1 cellular context compared by ENCODE assay signal in genomic region chr6:15507746-15508145, GRCh38.
TF ChIP-seq lines count a peak whose summit lies in the region.

No MANE protein-coding gene starts in this region.

TF ChIP-seq in GM23338, 12 proteins besides CTCF, POLR2A, EP300 and RAD21 (continued from another document):
- TF ChIP-seq, protein P1, sequence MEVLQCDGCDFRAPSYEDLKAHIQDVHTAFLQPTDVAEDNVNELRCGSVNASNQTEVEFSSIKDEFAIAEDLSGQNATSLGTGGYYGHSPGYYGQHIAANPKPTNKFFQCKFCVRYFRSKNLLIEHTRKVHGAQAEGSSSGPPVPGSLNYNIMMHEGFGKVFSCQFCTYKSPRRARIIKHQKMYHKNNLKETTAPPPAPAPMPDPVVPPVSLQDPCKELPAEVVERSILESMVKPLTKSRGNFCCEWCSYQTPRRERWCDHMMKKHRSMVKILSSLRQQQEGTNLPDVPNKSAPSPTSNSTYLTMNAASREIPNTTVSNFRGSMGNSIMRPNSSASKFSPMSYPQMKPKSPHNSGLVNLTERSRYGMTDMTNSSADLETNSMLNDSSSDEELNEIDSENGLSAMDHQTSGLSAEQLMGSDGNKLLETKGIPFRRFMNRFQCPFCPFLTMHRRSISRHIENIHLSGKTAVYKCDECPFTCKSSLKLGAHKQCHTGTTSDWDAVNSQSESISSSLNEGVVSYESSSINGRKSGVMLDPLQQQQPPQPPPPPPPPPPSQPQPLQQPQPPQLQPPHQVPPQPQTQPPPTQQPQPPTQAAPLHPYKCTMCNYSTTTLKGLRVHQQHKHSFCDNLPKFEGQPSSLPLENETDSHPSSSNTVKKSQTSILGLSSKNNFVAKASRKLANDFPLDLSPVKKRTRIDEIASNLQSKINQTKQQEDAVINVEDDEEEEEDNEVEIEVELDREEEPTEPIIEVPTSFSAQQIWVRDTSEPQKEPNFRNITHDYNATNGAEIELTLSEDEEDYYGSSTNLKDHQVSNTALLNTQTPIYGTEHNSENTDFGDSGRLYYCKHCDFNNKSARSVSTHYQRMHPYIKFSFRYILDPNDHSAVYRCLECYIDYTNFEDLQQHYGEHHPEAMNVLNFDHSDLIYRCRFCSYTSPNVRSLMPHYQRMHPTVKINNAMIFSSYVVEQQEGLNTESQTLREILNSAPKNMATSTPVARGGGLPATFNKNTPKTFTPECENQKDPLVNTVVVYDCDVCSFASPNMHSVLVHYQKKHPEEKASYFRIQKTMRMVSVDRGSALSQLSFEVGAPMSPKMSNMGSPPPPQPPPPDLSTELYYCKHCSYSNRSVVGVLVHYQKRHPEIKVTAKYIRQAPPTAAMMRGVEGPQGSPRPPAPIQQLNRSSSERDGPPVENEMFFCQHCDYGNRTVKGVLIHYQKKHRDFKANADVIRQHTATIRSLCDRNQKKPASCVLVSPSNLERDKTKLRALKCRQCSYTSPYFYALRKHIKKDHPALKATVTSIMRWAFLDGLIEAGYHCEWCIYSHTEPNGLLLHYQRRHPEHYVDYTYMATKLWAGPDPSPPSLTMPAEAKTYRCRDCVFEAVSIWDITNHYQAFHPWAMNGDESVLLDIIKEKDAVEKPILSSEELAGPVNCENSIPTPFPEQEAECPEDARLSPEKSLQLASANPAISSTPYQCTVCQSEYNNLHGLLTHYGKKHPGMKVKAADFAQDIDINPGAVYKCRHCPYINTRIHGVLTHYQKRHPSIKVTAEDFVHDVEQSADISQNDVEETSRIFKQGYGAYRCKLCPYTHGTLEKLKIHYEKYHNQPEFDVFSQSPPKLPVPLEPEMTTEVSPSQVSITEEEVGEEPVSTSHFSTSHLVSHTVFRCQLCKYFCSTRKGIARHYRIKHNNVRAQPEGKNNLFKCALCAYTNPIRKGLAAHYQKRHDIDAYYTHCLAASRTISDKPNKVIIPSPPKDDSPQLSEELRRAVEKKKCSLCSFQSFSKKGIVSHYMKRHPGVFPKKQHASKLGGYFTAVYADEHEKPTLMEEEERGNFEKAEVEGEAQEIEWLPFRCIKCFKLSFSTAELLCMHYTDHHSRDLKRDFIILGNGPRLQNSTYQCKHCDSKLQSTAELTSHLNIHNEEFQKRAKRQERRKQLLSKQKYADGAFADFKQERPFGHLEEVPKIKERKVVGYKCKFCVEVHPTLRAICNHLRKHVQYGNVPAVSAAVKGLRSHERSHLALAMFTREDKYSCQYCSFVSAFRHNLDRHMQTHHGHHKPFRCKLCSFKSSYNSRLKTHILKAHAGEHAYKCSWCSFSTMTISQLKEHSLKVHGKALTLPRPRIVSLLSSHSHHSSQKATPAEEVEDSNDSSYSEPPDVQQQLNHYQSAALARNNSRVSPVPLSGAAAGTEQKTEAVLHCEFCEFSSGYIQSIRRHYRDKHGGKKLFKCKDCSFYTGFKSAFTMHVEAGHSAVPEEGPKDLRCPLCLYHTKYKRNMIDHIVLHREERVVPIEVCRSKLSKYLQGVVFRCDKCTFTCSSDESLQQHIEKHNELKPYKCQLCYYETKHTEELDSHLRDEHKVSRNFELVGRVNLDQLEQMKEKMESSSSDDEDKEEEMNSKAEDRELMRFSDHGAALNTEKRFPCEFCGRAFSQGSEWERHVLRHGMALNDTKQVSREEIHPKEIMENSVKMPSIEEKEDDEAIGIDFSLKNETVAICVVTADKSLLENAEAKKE (CRISPR knock-in tag; IDR thresholded peaks at IDR 0.05), result no peak
